ENCODE assay signal across 14 cellular contexts in genomic region chr6:158481612-158482473, GRCh38.
DNase-seq lines count a peak whose midpoint lies in the region; ATAC-seq and TF ChIP-seq lines count a peak whose summit lies in the region.
"Had no signal": no experiment of that assay in that cellular context is flagged by ENCODE, and none has a peak within 500 bp of the region (broad histone marks: within the 10 kb centered on the region; RNA-seq: fewer than 3 reads in every experiment).

No MANE protein-coding gene starts in this region.

- DNase-seq in AG08395 (ENCODE audit: low spot score) (peak; percentile 78), HS-27A (ENCODE audit: low read depth) (peak; percentile 74), astrocyte of the spinal cord (ENCODE audit: low read depth, low spot score) (peak; percentile 83), kidney epithelial cell (ENCODE audit: low read depth) (peak; percentile 74), spleen (no peak), psoas muscle (no peak), GDM1 (lab: John Stamatoyannopoulos, UW) (no peak), NCI-H526 treated with DMSO at 0.1 percent for 48 hours (lab: John Stamatoyannopoulos, UW) (no peak)
- DNase-seq: activated T-cell treated with anti-CD3 and anti-CD28 coated beads for 4 hours; CD8-positive, alpha-beta memory T cell; cortex of kidney; SW 1271 had no signal

- intact Hi-C loops in spleen (cut with DNase I; ENCODE audit: low total_unique reads) (no loop called here), psoas muscle (cut with DNase I) (no loop called here)

- H3K27ac ChIP-seq in spleen (no peak overlapping the region), psoas muscle (no peak overlapping the region)
- H3K27ac ChIP-seq: parathyroid adenoma had no signal

- H3K36me3 ChIP-seq in kidney epithelial cell (ENCODE audit: control insufficient read depth, insufficient read depth, low read length) (no peaks in the 10 kb centered on the region), spleen (peaks cover 0 to 98% (median 39%) of the 10 kb centered on the region in 6 donors), psoas muscle (ENCODE audit: insufficient read depth in 1 of 2, low read depth in 1 of 2) (peaks cover 0 to 39% of the 10 kb centered on the region in 2 donors)

- TF ChIP-seq CTCF in astrocyte of the spinal cord (IDR thresholded peaks at IDR 0.05; ENCODE audit: low read depth, low read length) (no peak), kidney epithelial cell (IDR thresholded peaks at IDR 0.05; ENCODE audit: insufficient read depth, low read length, poor library complexity, severe bottlenecking) (no peak), spleen (IDR thresholded peaks at IDR 0.05 in 8 of 11, conservative IDR thresholded peaks at IDR 0.05 in 3 of 11) (no peak), psoas muscle (IDR thresholded peaks at IDR 0.05) (no peak)

- H3K4me1 ChIP-seq in spleen (no peaks in the 10 kb centered on the region), psoas muscle (no peaks in the 10 kb centered on the region)
- H3K4me1 ChIP-seq: parathyroid adenoma had no signal

- in situ Hi-C loops in astrocyte of the spinal cord (cut with HindIII; ENCODE audit: low sequenced_read_pairs): no loop called here

- TF ChIP-seq POLR2A in spleen (IDR thresholded peaks at IDR 0.05): no peak

- H3K4me3 ChIP-seq in astrocyte of the spinal cord (ENCODE audit: low read depth, low read length) (no peak overlapping the region), kidney epithelial cell (ENCODE audit: low read depth, low read length) (no peak overlapping the region), spleen (no peak overlapping the region), psoas muscle (no peak overlapping the region)

- no peak for ATAC-seq in psoas muscle
- ATAC-seq: HepG2 had no signal

- H3K27me3 ChIP-seq in kidney epithelial cell (ENCODE audit: control insufficient read depth, insufficient read depth, low read length) (no peaks in the 10 kb centered on the region), spleen (replicated peaks in 1 of 7) (no peaks in the 10 kb centered on the region), psoas muscle (ENCODE audit: insufficient read depth in 3 of 3, low read length in 2 of 3) (no peaks in the 10 kb centered on the region)

- H3K9me3 ChIP-seq in spleen (no peaks in the 10 kb centered on the region), psoas muscle (no peaks in the 10 kb centered on the region)

- 83 to 90% (median 88%) methylated on average over 12 of the region's 12 CpGs for WGBS in spleen, 5 donors
- WGBS in psoas muscle, 3 donors: 92 to 93% (median 92%) methylated on average over 12 of the region's 12 CpGs

Comparison
In these comparisons a context has a peak if more than half of its experiments do, and no peak if none do; other contexts are left out.
1. DNase-seq: peak in AG08395 (single experiment), HS-27A (single experiment), astrocyte of the spinal cord (single experiment) and kidney epithelial cell (single experiment); none in spleen (single experiment), psoas muscle (0 of 2), GDM1 (single experiment) and NCI-H526 treated with DMSO at 0.1 percent for 48 hours (single experiment).